In genomic region chr4:153115322-153116100, GRCh38 we compare ENCODE assay signal across 8 cellular contexts.
DNase-seq lines count a peak whose midpoint lies in the region; ATAC-seq and TF ChIP-seq lines count a peak whose summit lies in the region.

No MANE protein-coding gene starts in this region.

- in situ Hi-C loops in astrocyte of the spinal cord (cut with HindIII; ENCODE audit: low sequenced_read_pairs) = no loop called here

- ATAC-seq in HG03378 (IDR thresholded peaks at IDR 0.05; ENCODE audit: unreplicated experiment) = peak; percentile 82

- no peak for TF ChIP-seq CTCF in astrocyte of the spinal cord (IDR thresholded peaks at IDR 0.05; ENCODE audit: low read depth, low read length)

- DNase-seq in GM19240 (ENCODE audit: insufficient read length, low spot score) (peak; percentile 38), T-helper 2 cell (peak in 4 of 5 experiments; percentile 43 to 97 (median 64)), astrocyte of the spinal cord (ENCODE audit: low read depth, low spot score) (peak; percentile 82), medulla oblongata (ENCODE audit: extremely low spot score) (peak; percentile 20), DMS114 treated with DMSO at 0.1 percent for 48 hours (lab: John Stamatoyannopoulos, UW; ENCODE audit: unreplicated experiment) (no peak), H7 (no peak)
- DNase-seq in stimulated activated CD8-positive, alpha-beta memory T cell treated with anti-CD3 and anti-CD28 coated beads, Interleukin-7, amount 100 ng/mL, for 24 hours (ENCODE audit: low read depth) = peak; percentile 45

- H3K36me3 ChIP-seq in H7 (replicated peaks; ENCODE audit: control insufficient read depth, insufficient read depth, low read length) = no peaks in the 10 kb centered on the region

- H3K27me3 ChIP-seq in H7 (ENCODE audit: control insufficient read depth, insufficient read depth, low read length) = no peaks in the 10 kb centered on the region

- H3K4me3 ChIP-seq in astrocyte of the spinal cord (ENCODE audit: low read depth, low read length) = no peak overlapping the region
- H3K4me3 ChIP-seq in H7 (ENCODE audit: insufficient read depth, low read depth, low read length) = no peak overlapping the region

Comparison
In these comparisons a context has a peak if more than half of its experiments do, and no peak if none do; other contexts are left out.
1. DNase-seq: peak in GM19240 (single experiment), T-helper 2 cell (4 of 5), astrocyte of the spinal cord (single experiment), medulla oblongata (single experiment) and stimulated activated CD8-positive, alpha-beta memory T cell treated with anti-CD3 and anti-CD28 coated beads, Interleukin-7, amount 100 ng/mL, for 24 hours (single experiment); none in DMS114 treated with DMSO at 0.1 percent for 48 hours (single experiment) and H7 (single experiment).